7 cellular contexts compared by ENCODE assay signal in genomic region chr16:23509441-23509754, GRCh38. TPM values are rescaled to one million over a fixed set of nuclear protein-coding genes. Genes with fewer than 3 reads are reported as not detected.
A peak's percentile ranks its signal among the peaks of the same experiment; 100 is the strongest.
DNase-seq lines count a peak whose midpoint lies in the region; ATAC-seq and TF ChIP-seq lines count a peak whose summit lies in the region.

No MANE protein-coding gene starts in this region.

- peaks cover 34% of the 10 kb centered on the region for H3K4me1 Mint-ChIP-seq in WTC11

- H3K36me3 ChIP-seq in HEK293 (ENCODE audit: control insufficient read depth in 2 of 2, insufficient read depth in 1 of 2, low read length in 2 of 2) (no peaks in the 10 kb centered on the region; a peak in 1 of 3 replicates), iPS DF 6.9 (ENCODE audit: control insufficient read depth, insufficient read depth, low read length) (0 out of 2 replicates have a peak, but pooled peaks cover 2% of the 10 kb centered on the region), spleen (no peaks in the 10 kb centered on the region)

- H3K4me3 ChIP-seq in HEK293 (ENCODE audit: low read depth, low read length) (peak overlapping the region; percentile 83), iPS DF 6.9 (ENCODE audit: low read length) (peak overlapping the region; percentile 74; the same call in 1 of the 2 replicates), spleen (peak overlapping the region; percentile 73 to 99 (median 95))

- peaks cover 9% of the 10 kb centered on the region for H3K36me3 Mint-ChIP-seq in WTC11

- no peaks in the 10 kb centered on the region for H3K27me3 ChIP-seq in iPS DF 6.9 (ENCODE audit: control insufficient read depth, insufficient read depth, low read length)
- no peaks in the 10 kb centered on the region for H3K27me3 ChIP-seq in spleen (replicated peaks in 1 of 7)

- ATAC-seq in WTC11, result no peak

- H3K4me3 Mint-ChIP-seq in WTC11, result peak overlapping the region; percentile 85

- no peak overlapping the region for H3K27ac ChIP-seq in HEK293 (ENCODE audit: extremely low read depth, low read depth, low read length)
- H3K27ac ChIP-seq in iPS DF 6.9 (ENCODE audit: low read length), result no peak overlapping the region
- H3K27ac ChIP-seq in spleen, result peak overlapping the region in 7 of 8 donors; percentile 84 to 96 (median 96)

- no peaks in the 10 kb centered on the region for H3K27me3 Mint-ChIP-seq in WTC11 (ENCODE audit: low read depth)

- CTCF ChIA-PET in HEK293 (lab: Yijun Ruan, JAX), result interaction anchor here (1.0 to 1.6 kb wide), 2 partner anchors 74 to 526 kb away, joined by 3 to 9 read pairs; no protein-coding TSS in a partner anchor
- CTCF ChIA-PET in WTC11 (lab: Charles Lee), result interaction anchor here (1.3 to 1.4 kb wide), 2 partner anchors 74 to 87 kb away, joined by 5 to 6 read pairs; partner anchors contain the start of gene NDUFAB1

- H3K9me3 ChIP-seq in HEK293 (ENCODE audit: control insufficient read depth, insufficient read depth, low read depth, low read length) (no peaks in the 10 kb centered on the region), iPS DF 6.9 (ENCODE audit: control insufficient read depth, insufficient read depth, low read length) (no peaks in the 10 kb centered on the region), spleen (no peaks in the 10 kb centered on the region)

- H3K4me1 ChIP-seq in HEK293 (ENCODE audit: control insufficient read depth, insufficient read depth, low read length) (peaks cover 11% of the 10 kb centered on the region), iPS DF 6.9 (ENCODE audit: control insufficient read depth, insufficient read depth, low read length) (peaks cover 7% of the 10 kb centered on the region), spleen (peaks cover 36 to 76% (median 54%) of the 10 kb centered on the region in 6 donors)

- TF ChIP-seq POLR2A in spleen (IDR thresholded peaks at IDR 0.05), result no peak

- DNase-seq in WTC11 (ENCODE audit: low spot score) (no peak), iPS DF 6.9 (ENCODE audit: low read depth, low spot score) (no peak), spleen (no peak), inferior parietal cortex (ENCODE audit: extremely low spot score) (no peak), SHP77 treated with DMSO at 0.1 percent for 48 hours (lab: John Stamatoyannopoulos, UW) (no peak)
- DNase-seq in stimulated activated naive CD4-positive, alpha-beta T cell (lab: John Stamatoyannopoulos, UW), result no peak

- intact Hi-C loops in spleen (cut with DNase I; ENCODE audit: low total_unique reads), result loop anchor here (10.0 kb wide), 2 partner anchors 45 to 85 kb away; partner anchors contain the start of genes EARS2, NDUFAB1 and UBFD1

- peak overlapping the region; percentile 79; the same call in 1 of the 2 replicates for H3K27ac Mint-ChIP-seq in WTC11

- no peak for TF ChIP-seq CTCF in HEK293 (tag by site-specific recombination; IDR thresholded peaks at IDR 0.05)
- no peak for TF ChIP-seq CTCF in WTC11 (IDR thresholded peaks at IDR 0.05)
- no peak for TF ChIP-seq CTCF in spleen (IDR thresholded peaks at IDR 0.05 in 8 of 11, conservative IDR thresholded peaks at IDR 0.05 in 3 of 11)

- POLR2A ChIA-PET in HEK293 (lab: Yijun Ruan, JAX) (interaction anchor here (0.6 to 1.3 kb wide), 4 partner anchors 20 to 1368 kb away, joined by 3 to 6 read pairs (median 3); no protein-coding TSS in a partner anchor), WTC11 (lab: Charles Lee) (interaction anchor here (2.3 kb wide), 1 partner anchor 48 kb away, joined by 7 read pairs; the partner anchor contains the start of genes EARS2 and UBFD1)

- WGBS in iPS DF 6.9 (ENCODE audit: insufficient coverage, insufficient read length), result no CpG with 5 or more reads among the region's 5 CpGs
- WGBS in spleen, 5 donors, result 2 to 10% (median 8%) methylated on average over 5 of the region's 5 CpGs

- H3K9me3 Mint-ChIP-seq in WTC11, result no peaks in the 10 kb centered on the region

TF ChIP-seq in HEK293, 187 proteins besides CTCF, POLR2A, EP300 and RAD21 (continues in another document):
- TF ChIP-seq ZNF24 (tag by site-specific recombination; IDR thresholded peaks at IDR 0.05), result no peak
- TF ChIP-seq ZNF544 (tag by site-specific recombination; IDR thresholded peaks at IDR 0.05), result no peak
- TF ChIP-seq HOXD13 (CRISPR knock-in tag; IDR thresholded peaks at IDR 0.05; ENCODE audit: borderline replicate concordance), result no peak
- TF ChIP-seq ZSCAN23 (tag by site-specific recombination; IDR thresholded peaks at IDR 0.05), result no peak
- 0 out of 2 replicates have a peak, but pooled peaks have one; percentile 2 for TF ChIP-seq ZBTB11 (tag by site-specific recombination; conservative IDR thresholded peaks at IDR 0.05; ENCODE audit: low read depth)

TF ChIP-seq in WTC11, 78 proteins besides CTCF, POLR2A, EP300 and RAD21:
- no peak for TF ChIP-seq FOXK1 (CRISPR knock-in tag; IDR thresholded peaks at IDR 0.05)
- no peak for TF ChIP-seq ERG (CRISPR knock-in tag; IDR thresholded peaks at IDR 0.05)
- TF ChIP-seq TEAD4 (CRISPR knock-in tag; IDR thresholded peaks at IDR 0.05), result no peak
TF ChIP-seq in WTC11: peak in this region for 0.

RNA-seq across cellular contexts. Expression of gene GGA2, which starts 0.9 kb away (rescaled TPM):
- total RNA-seq in WTC11 (2021), result 107 to 122 TPM (median 122 TPM) in 3 replicates
- total RNA-seq in spleen, result 100 to 1,000 TPM; 131 to 179 (median 152) TPM
- polyA plus RNA-seq in spleen, result 10 to 100 TPM; 49.4 to 57.2 (median 56.6) TPM

RNA-seq across cellular contexts. Expression of gene EARS2, which starts 47.8 kb away (rescaled TPM):
- total RNA-seq in WTC11 (2021) (47.9 to 55.9 TPM (median 53.5 TPM) in 3 replicates), spleen (10 to 100 TPM; 10.7 to 21.8 (median 19.3) TPM)
- 10 to 100 TPM in 1 of 3 donors, 1 to 10 TPM in 2; 9.8 to 10.0 (median 9.9) TPM for polyA plus RNA-seq in spleen

RNA-seq across cellular contexts. Expression of gene UBFD1, which starts 48.1 kb away (rescaled TPM):
- 109 to 128 TPM (median 115 TPM) in 3 replicates for total RNA-seq in WTC11 (2021)
- 10 to 100 TPM; 39.0 to 63.7 (median 43.4) TPM for total RNA-seq in spleen
- 1 to 10 TPM; 4.2 to 9.1 (median 6.5) TPM for polyA plus RNA-seq in spleen

RNA-seq across cellular contexts. Expression of gene COG7, which starts 56.4 kb away (rescaled TPM):
- total RNA-seq in WTC11 (2021) (21.6 to 22.6 TPM (median 21.9 TPM) in 3 replicates), spleen (10 to 100 TPM; 15.9 to 25.5 (median 19.9) TPM)
- 10 to 100 TPM in 2 of 3 donors, 1 to 10 TPM in 1; 9.6 to 17.5 (median 17.0) TPM for polyA plus RNA-seq in spleen

Comparison
In these comparisons a context has a peak if more than half of its experiments do, and no peak if none do; other contexts are left out.
1. H3K27ac ChIP-seq: peak in spleen (7 of 8); none in HEK293 (single experiment) and iPS DF 6.9 (single experiment).
2. Peak in every context shown above with its lines, with median percentiles within 50 percentile points of each other: H3K4me3 ChIP-seq.